In genomic region chr19:1082928-1083816, GRCh38 we compare ENCODE assay signal across 8 cellular contexts. TPM values are rescaled to one million over a fixed set of nuclear protein-coding genes. Genes with fewer than 3 reads are reported as not detected.
DNase-seq lines count a peak whose midpoint lies in the region; ATAC-seq and TF ChIP-seq lines count a peak whose summit lies in the region.

No MANE protein-coding gene starts in this region.

- H2AFZ ChIP-seq in H9 (ENCODE audit: low read length): no peak overlapping the region

- H2BK20ac ChIP-seq in H9 (ENCODE audit: low read depth, low read length, poor library complexity, severe bottlenecking): no peak overlapping the region

- H3K18ac ChIP-seq in H9 (ENCODE audit: insufficient read length, low read depth, low read length): no peak overlapping the region

- no peaks in the 10 kb centered on the region for H3K79me1 ChIP-seq in H9 (ENCODE audit: insufficient read depth, low read depth, low read length, poor library complexity, severe bottlenecking)

- H3K9me3 ChIP-seq in RWPE2 (ENCODE audit: severe bottlenecking) (no peaks in the 10 kb centered on the region), iPS-18a (ENCODE audit: control insufficient read depth, low read depth, low read length) (no peaks in the 10 kb centered on the region), H9 (ENCODE audit: control insufficient read depth, low read depth, low read length) (no peaks in the 10 kb centered on the region), gastrocnemius medialis (no peaks in the 10 kb centered on the region)

- H3K4me1 ChIP-seq in RWPE2 (ENCODE audit: insufficient read depth, poor library complexity, severe bottlenecking): peaks cover 3% of the 10 kb centered on the region
- no peaks in the 10 kb centered on the region for H3K4me1 ChIP-seq in iPS-18a (ENCODE audit: control insufficient read depth, low read depth, low read length)
- H3K4me1 ChIP-seq in H9 (ENCODE audit: insufficient read depth, low read length): no peaks in the 10 kb centered on the region
- H3K4me1 ChIP-seq in gastrocnemius medialis: peaks cover 0 to 5% of the 10 kb centered on the region in 2 donors

- intact Hi-C loops in gastrocnemius medialis (cut with DNase I; ENCODE audit: low total_unique reads): no loop called here

- no peaks in the 10 kb centered on the region for H3K27me3 ChIP-seq in RWPE2 (ENCODE audit: insufficient read depth, poor library complexity, severe bottlenecking)
- H3K27me3 ChIP-seq in iPS-18a (ENCODE audit: control insufficient read depth, insufficient read depth, low read length): no peaks in the 10 kb centered on the region
- no peaks in the 10 kb centered on the region for H3K27me3 ChIP-seq in H9 (ENCODE audit: insufficient read depth, low read length)
- H3K27me3 ChIP-seq in gastrocnemius medialis: peaks cover 5 to 17% (median 10%) of the 10 kb centered on the region in 3 donors

- WGBS in H9 (ENCODE audit: extremely low coverage, insufficient read length, low lambda C conversion rate): no CpG with 5 or more reads among the region's 59 CpGs

- no peak overlapping the region for H4K5ac ChIP-seq in H9 (ENCODE audit: insufficient read length, low read depth, low read length)

- H3K27ac Mint-ChIP-seq in activated naive CD4-positive, alpha-beta T cell treated with anti-CD3 and anti-CD28 coated beads, Interleukin-2, amount 10 ng/mL, durations not matched to agents 7 days and 5 days: peak overlapping the region; percentile 42
- H3K27ac Mint-ChIP-seq in stimulated activated memory B cell treated with anti-CD40 and anti-IgM and Interleukin-4, amounts not matched to agents 10 μg/mL and 1 μg/mL and 100 μg/mL, for 72 hours: peak overlapping the region; percentile 82
- H3K27ac Mint-ChIP-seq in H9: no peak overlapping the region; a peak in 1 of 7 replicates

- no peaks in the 10 kb centered on the region for H4K20me1 ChIP-seq in H9 (ENCODE audit: control insufficient read depth, insufficient read depth, insufficient read length)

- no peak overlapping the region for H3T11ph ChIP-seq in H9 (ENCODE audit: low read length)

- H2BK15ac ChIP-seq in H9 (ENCODE audit: low read depth, low read length): no peak overlapping the region

- no peak overlapping the region for H3K23ac ChIP-seq in H9 (ENCODE audit: insufficient read length, low read depth, low read length)

- no peak overlapping the region for H3K4me2 ChIP-seq in H9 (ENCODE audit: insufficient read depth, insufficient read length, low read length)

- H2AK5ac ChIP-seq in H9 (ENCODE audit: insufficient read length, low read length): no peak overlapping the region

- in situ Hi-C loops in gastrocnemius medialis (cut with MboI; ENCODE audit: low sequenced_read_pairs in 4 of 4): no loop called here

- no peak overlapping the region; the same call in 1 of the 2 replicates for H3K14ac ChIP-seq in H9 (ENCODE audit: insufficient read depth, low read length)

- no peak overlapping the region for H2BK5ac ChIP-seq in H9 (ENCODE audit: insufficient read length, low read length)

- no peaks in the 10 kb centered on the region for H3K79me2 ChIP-seq in H9 (ENCODE audit: insufficient read depth, low read length)

- H3K4me3 ChIP-seq in RWPE2 (ENCODE audit: severe bottlenecking): peak overlapping the region; percentile 24
- peak overlapping the region; percentile 52 for H3K4me3 ChIP-seq in iPS-18a (ENCODE audit: low read length)
- peak overlapping the region in 1 of 4 donors; percentile 31 for H3K4me3 ChIP-seq in gastrocnemius medialis

- H4K91ac ChIP-seq in H9 (ENCODE audit: insufficient read length, low read depth, low read length): no peak overlapping the region

- no peak overlapping the region for H3K56ac ChIP-seq in H9 (ENCODE audit: insufficient read length, low read depth, low read length)

- peaks cover 53% of the 10 kb centered on the region for H3K36me3 Mint-ChIP-seq in activated naive CD4-positive, alpha-beta T cell treated with anti-CD3 and anti-CD28 coated beads, Interleukin-2, amount 10 ng/mL, durations not matched to agents 7 days and 5 days
- peaks cover 65% of the 10 kb centered on the region for H3K36me3 Mint-ChIP-seq in stimulated activated memory B cell treated with anti-CD40 and anti-IgM and Interleukin-4, amounts not matched to agents 10 μg/mL and 1 μg/mL and 100 μg/mL, for 72 hours
- peaks cover 14 to 46% (median 40%) of the 10 kb centered on the region in 3 experiments; a peak in 6 of 7 replicates for H3K36me3 Mint-ChIP-seq in H9 (ENCODE audit: insufficient read depth in 1 of 3, low read depth in 3 of 3)

- H3K27me3 Mint-ChIP-seq in activated naive CD4-positive, alpha-beta T cell treated with anti-CD3 and anti-CD28 coated beads, Interleukin-2, amount 10 ng/mL, durations not matched to agents 7 days and 5 days: peaks cover 3% of the 10 kb centered on the region
- H3K27me3 Mint-ChIP-seq in stimulated activated memory B cell treated with anti-CD40 and anti-IgM and Interleukin-4, amounts not matched to agents 10 μg/mL and 1 μg/mL and 100 μg/mL, for 72 hours: no peaks in the 10 kb centered on the region
- peaks cover 1% of the 10 kb centered on the region for H3K27me3 Mint-ChIP-seq in H9 (ENCODE audit: low read depth)

- H3K4me1 Mint-ChIP-seq in activated naive CD4-positive, alpha-beta T cell treated with anti-CD3 and anti-CD28 coated beads, Interleukin-2, amount 10 ng/mL, durations not matched to agents 7 days and 5 days: peaks cover 70% of the 10 kb centered on the region
- H3K4me1 Mint-ChIP-seq in stimulated activated memory B cell treated with anti-CD40 and anti-IgM and Interleukin-4, amounts not matched to agents 10 μg/mL and 1 μg/mL and 100 μg/mL, for 72 hours: peaks cover 62% of the 10 kb centered on the region
- H3K4me1 Mint-ChIP-seq in H9: peaks cover 3 to 9% of the 10 kb centered on the region in 2 experiments; a peak in 2 of 4 replicates

- H3K36me3 ChIP-seq in RWPE2 (ENCODE audit: low read depth) (peaks cover 7% of the 10 kb centered on the region), iPS-18a (ENCODE audit: control insufficient read depth, low read depth, low read length) (peaks cover 7% of the 10 kb centered on the region), gastrocnemius medialis (peaks cover 0 to 4% of the 10 kb centered on the region in 2 donors)

- H3K27ac ChIP-seq in RWPE2 (ENCODE audit: poor library complexity, severe bottlenecking) (no peak overlapping the region), iPS-18a (ENCODE audit: low read length) (no peak overlapping the region), H9 (ENCODE audit: insufficient read length, low read depth, low read length) (no peak overlapping the region), gastrocnemius medialis (no peak overlapping the region)

- TF ChIP-seq CTCF in RWPE2 (IDR thresholded peaks at IDR 0.05; ENCODE audit: poor library complexity, severe bottlenecking): no peak
- no peak for TF ChIP-seq CTCF in H9 (conservative IDR thresholded peaks at IDR 0.05)
- no peak for TF ChIP-seq CTCF in gastrocnemius medialis (IDR thresholded peaks at IDR 0.05 in 4 of 5, conservative IDR thresholded peaks at IDR 0.05 in 1 of 5)

- no peaks in the 10 kb centered on the region for H3K23me2 ChIP-seq in H9 (ENCODE audit: insufficient read length, low read depth, low read length, poor library complexity, severe bottlenecking)

- no peak for ATAC-seq in RWPE2 (ENCODE audit: low read depth)
- no peak for ATAC-seq in stimulated activated memory B cell treated with anti-CD40 and anti-IgM and Interleukin-4, amounts not matched to agents 10 μg/mL and 1 μg/mL and 100 μg/mL, for 72 hours
- no peak for ATAC-seq in gastrocnemius medialis

- no peak overlapping the region for H3K4ac ChIP-seq in H9 (ENCODE audit: low read depth, low read length)

- H2BK120ac ChIP-seq in H9 (ENCODE audit: low read depth, low read length, poor library complexity, severe bottlenecking): no peak overlapping the region

- no peak for DNase-seq in activated naive CD4-positive, alpha-beta T cell treated with anti-CD3 and anti-CD28 coated beads, Interleukin-2, amount 10 ng/mL, durations not matched to agents 7 days and 5 days
- DNase-seq in activated naive CD4-positive, alpha-beta T cell treated with Interleukin-2 at 50 U/mL for 16 hours: no peak
- DNase-seq in RWPE2 (ENCODE audit: low spot score) (peak; percentile 49), amygdala (lab: John Stamatoyannopoulos, UW) (no peak), H9 (no peak), gastrocnemius medialis (no peak)

- no peaks in the 10 kb centered on the region for H3K9me3 Mint-ChIP-seq in activated naive CD4-positive, alpha-beta T cell treated with anti-CD3 and anti-CD28 coated beads, Interleukin-2, amount 10 ng/mL, durations not matched to agents 7 days and 5 days
- no peaks in the 10 kb centered on the region for H3K9me3 Mint-ChIP-seq in stimulated activated memory B cell treated with anti-CD40 and anti-IgM and Interleukin-4, amounts not matched to agents 10 μg/mL and 1 μg/mL and 100 μg/mL, for 72 hours
- no peaks in the 10 kb centered on the region for H3K9me3 Mint-ChIP-seq in H9

- no peak overlapping the region for H4K8ac ChIP-seq in H9 (replicated peaks; ENCODE audit: insufficient read length, low read depth, low read length)

- H2BK12ac ChIP-seq in H9 (ENCODE audit: insufficient read length, low read depth, low read length): no peak overlapping the region

- no peak for TF ChIP-seq POLR2A in gastrocnemius medialis (IDR thresholded peaks at IDR 0.05)

- H3K4me3 Mint-ChIP-seq in activated naive CD4-positive, alpha-beta T cell treated with anti-CD3 and anti-CD28 coated beads, Interleukin-2, amount 10 ng/mL, durations not matched to agents 7 days and 5 days: no peak overlapping the region
- H3K4me3 Mint-ChIP-seq in stimulated activated memory B cell treated with anti-CD40 and anti-IgM and Interleukin-4, amounts not matched to agents 10 μg/mL and 1 μg/mL and 100 μg/mL, for 72 hours: peak overlapping the region; percentile 52
- H3K4me3 Mint-ChIP-seq in H9: peak overlapping the region in 1 of 2 experiments; percentile 73; a peak in 2 of 5 replicates

- H3K9ac ChIP-seq in iPS-18a (ENCODE audit: low read length) (no peak overlapping the region), H9 (ENCODE audit: extremely low read depth, insufficient read length, low read length) (no peak overlapping the region)

- CTCF ChIA-PET in activated naive CD4-positive, alpha-beta T cell treated with anti-CD3 and anti-CD28 coated beads, Interleukin-2, amount 10 ng/mL, durations not matched to agents 7 days and 5 days (lab: Charles Lee): no interaction called here

RNA-seq across cellular contexts. Expression of gene POLR2E, which starts 12.0 kb away (rescaled TPM):
- total RNA-seq in H9 (2021): 261 and 272 TPM in 2 replicates
- 100 to 1,000 TPM; 118 to 263 (median 228) TPM for total RNA-seq in gastrocnemius medialis

RNA-seq across cellular contexts. Expression of gene ARHGAP45, which starts 16.2 kb away (rescaled TPM):
- total RNA-seq in H9 (2021): 35.0 and 39.8 TPM in 2 replicates
- total RNA-seq in gastrocnemius medialis: 1 to 10 TPM in 3 of 4 donors, under 1 TPM in 1; 0.83 to 7.6 (median 3.4) TPM

RNA-seq across cellular contexts. Expression of gene GPX4, which starts 20.6 kb away (rescaled TPM):
- 355 and 363 TPM in 2 replicates for total RNA-seq in H9 (2021)
- total RNA-seq in gastrocnemius medialis: 100 to 1,000 TPM; 616 to 907 (median 819) TPM

RNA-seq across cellular contexts. Expression of gene ABCA7, which starts 43.3 kb away (rescaled TPM):
- 28.3 and 34.6 TPM in 2 replicates for total RNA-seq in H9 (2021)
- total RNA-seq in gastrocnemius medialis: 10 to 100 TPM in 3 of 4 donors, 1 to 10 TPM in 1; 6.0 to 20.0 (median 15.0) TPM

RNA-seq across cellular contexts. Expression of gene CNN2, which starts 56.8 kb away (rescaled TPM):
- total RNA-seq in H9 (2021) (524 and 529 TPM in 2 replicates), gastrocnemius medialis (10 to 100 TPM in 1 of 4 donors, 1 to 10 TPM in 3; 2.2 to 10.1 (median 4.1) TPM)

Comparison
In these comparisons a context has a peak if more than half of its experiments do, and no peak if none do; other contexts are left out.
1. H3K27ac Mint-ChIP-seq: peak in activated naive CD4-positive, alpha-beta T cell treated with anti-CD3 and anti-CD28 coated beads, Interleukin-2, amount 10 ng/mL, durations not matched to agents 7 days and 5 days (single experiment) and stimulated activated memory B cell treated with anti-CD40 and anti-IgM and Interleukin-4, amounts not matched to agents 10 μg/mL and 1 μg/mL and 100 μg/mL, for 72 hours (single experiment); none in H9 (0 of 3).